8 cellular contexts compared by ENCODE assay signal in genomic region chr13:100789481-100789880, GRCh38.
DNase-seq lines count a peak whose midpoint lies in the region; ATAC-seq and TF ChIP-seq lines count a peak whose summit lies in the region.

No MANE protein-coding gene starts in this region.

- peaks cover 4% of the 10 kb centered on the region for H3K4me1 ChIP-seq in upper lobe of right lung
- no peaks in the 10 kb centered on the region for H3K4me1 ChIP-seq in gastroesophageal sphincter

- no peak for DNase-seq in natural killer cell treated with Interleukin-12 subunit alpha and Interleukin-12 subunit beta and Interleukin-15 and Interleukin-18, amount 100 ng/mL, for 72 hours (ENCODE audit: low spot score)
- DNase-seq in natural killer cell (no peak), NCI-H510A treated with DMSO at 0.1 percent for 48 hours (lab: John Stamatoyannopoulos, UW) (peak; percentile 82), inferior parietal cortex (ENCODE audit: extremely low spot score) (peak; percentile 73), upper lobe of right lung (peak; percentile 63)

- no peak for TF ChIP-seq EP300 in gastroesophageal sphincter (IDR thresholded peaks at IDR 0.05)

- H3K36me3 Mint-ChIP-seq in natural killer cell treated with Interleukin-12 subunit alpha and Interleukin-12 subunit beta and Interleukin-15 and Interleukin-18, amount 100 ng/mL, for 72 hours: no peaks in the 10 kb centered on the region
- H3K36me3 Mint-ChIP-seq in natural killer cell: no peaks in the 10 kb centered on the region
- no peaks in the 10 kb centered on the region for H3K36me3 Mint-ChIP-seq in stimulated activated memory B cell treated with anti-CD40 and anti-IgM and Interleukin-4, amounts not matched to agents 10 μg/mL and 1 μg/mL and 100 μg/mL, for 72 hours

- no peak for TF ChIP-seq CTCF in natural killer cell (IDR thresholded peaks at IDR 0.05)
- TF ChIP-seq CTCF in upper lobe of right lung (IDR thresholded peaks at IDR 0.05): no peak
- TF ChIP-seq CTCF in gastroesophageal sphincter (IDR thresholded peaks at IDR 0.05): no peak

- H3K4me3 ChIP-seq in upper lobe of right lung (no peak overlapping the region), gastroesophageal sphincter (no peak overlapping the region)

- ATAC-seq in natural killer cell treated with Interleukin-12 subunit alpha and Interleukin-12 subunit beta and Interleukin-15 and Interleukin-18, amount 100 ng/mL, for 72 hours: no peak
- ATAC-seq in natural killer cell: no peak
- peak; percentile 98 for ATAC-seq in upper lobe of right lung
- no peak for ATAC-seq in GM21723 (IDR thresholded peaks at IDR 0.05; ENCODE audit: unreplicated experiment)
- no peak for ATAC-seq in stimulated activated memory B cell treated with anti-CD40 and anti-IgM and Interleukin-4, amounts not matched to agents 10 μg/mL and 1 μg/mL and 100 μg/mL, for 72 hours
- ATAC-seq in gastroesophageal sphincter: no peak

- H3K9me3 Mint-ChIP-seq in natural killer cell treated with Interleukin-12 subunit alpha and Interleukin-12 subunit beta and Interleukin-15 and Interleukin-18, amount 100 ng/mL, for 72 hours: peaks cover 4% of the 10 kb centered on the region
- no peaks in the 10 kb centered on the region for H3K9me3 Mint-ChIP-seq in natural killer cell
- H3K9me3 Mint-ChIP-seq in stimulated activated memory B cell treated with anti-CD40 and anti-IgM and Interleukin-4, amounts not matched to agents 10 μg/mL and 1 μg/mL and 100 μg/mL, for 72 hours: peaks cover 8% of the 10 kb centered on the region

- H3K27ac ChIP-seq in upper lobe of right lung (peak overlapping the region; percentile 36), gastroesophageal sphincter (no peak overlapping the region)

- H3K27me3 ChIP-seq in upper lobe of right lung: no peaks in the 10 kb centered on the region
- peaks cover 4% of the 10 kb centered on the region for H3K27me3 ChIP-seq in gastroesophageal sphincter

- no peak for TF ChIP-seq POLR2A in gastroesophageal sphincter (IDR thresholded peaks at IDR 0.05)

- WGBS in gastroesophageal sphincter (ENCODE audit: low coverage in 1 of 2), 2 donors: 15 to 23% methylated on average over 2 of the region's 2 CpGs

- no peaks in the 10 kb centered on the region for H3K9me3 ChIP-seq in upper lobe of right lung
- peaks cover 0 to 21% (median 0%) of the 10 kb centered on the region in 3 donors for H3K9me3 ChIP-seq in gastroesophageal sphincter

- H3K4me1 Mint-ChIP-seq in natural killer cell treated with Interleukin-12 subunit alpha and Interleukin-12 subunit beta and Interleukin-15 and Interleukin-18, amount 100 ng/mL, for 72 hours (ENCODE audit: low read depth in 2 of 2): peaks cover 0 to 13% of the 10 kb centered on the region in 2 donors
- H3K4me1 Mint-ChIP-seq in natural killer cell: no peaks in the 10 kb centered on the region
- H3K4me1 Mint-ChIP-seq in stimulated activated memory B cell treated with anti-CD40 and anti-IgM and Interleukin-4, amounts not matched to agents 10 μg/mL and 1 μg/mL and 100 μg/mL, for 72 hours: no peaks in the 10 kb centered on the region

- no peak overlapping the region for H3K27ac Mint-ChIP-seq in natural killer cell treated with Interleukin-12 subunit alpha and Interleukin-12 subunit beta and Interleukin-15 and Interleukin-18, amount 100 ng/mL, for 72 hours
- H3K27ac Mint-ChIP-seq in natural killer cell: no peak overlapping the region
- H3K27ac Mint-ChIP-seq in stimulated activated memory B cell treated with anti-CD40 and anti-IgM and Interleukin-4, amounts not matched to agents 10 μg/mL and 1 μg/mL and 100 μg/mL, for 72 hours: no peak overlapping the region

- H3K4me3 Mint-ChIP-seq in natural killer cell treated with Interleukin-12 subunit alpha and Interleukin-12 subunit beta and Interleukin-15 and Interleukin-18, amount 100 ng/mL, for 72 hours: peak overlapping the region; percentile 14
- H3K4me3 Mint-ChIP-seq in natural killer cell: no peak overlapping the region
- no peak overlapping the region for H3K4me3 Mint-ChIP-seq in stimulated activated memory B cell treated with anti-CD40 and anti-IgM and Interleukin-4, amounts not matched to agents 10 μg/mL and 1 μg/mL and 100 μg/mL, for 72 hours

- intact Hi-C loops in natural killer cell (cut with micrococcal nuclease) (no loop called here), upper lobe of right lung (cut with DNase I) (no loop called here)

- H3K36me3 ChIP-seq in upper lobe of right lung (no peaks in the 10 kb centered on the region), gastroesophageal sphincter (no peaks in the 10 kb centered on the region)

- H3K27me3 Mint-ChIP-seq in natural killer cell treated with Interleukin-12 subunit alpha and Interleukin-12 subunit beta and Interleukin-15 and Interleukin-18, amount 100 ng/mL, for 72 hours: peaks cover 28 to 32% of the 10 kb centered on the region in 2 donors
- peaks cover 28% of the 10 kb centered on the region in 2 donors for H3K27me3 Mint-ChIP-seq in natural killer cell (ENCODE audit: low read depth in 2 of 2)
- peaks cover 36% of the 10 kb centered on the region for H3K27me3 Mint-ChIP-seq in stimulated activated memory B cell treated with anti-CD40 and anti-IgM and Interleukin-4, amounts not matched to agents 10 μg/mL and 1 μg/mL and 100 μg/mL, for 72 hours

Comparison
In these comparisons a context has a peak if more than half of its experiments do, and no peak if none do; other contexts are left out.
1. DNase-seq: peak in NCI-H510A treated with DMSO at 0.1 percent for 48 hours (single experiment), inferior parietal cortex (single experiment) and upper lobe of right lung (single experiment); none in natural killer cell treated with Interleukin-12 subunit alpha and Interleukin-12 subunit beta and Interleukin-15 and Interleukin-18, amount 100 ng/mL, for 72 hours (single experiment) and natural killer cell (single experiment).